In the genomic region with DNA sequence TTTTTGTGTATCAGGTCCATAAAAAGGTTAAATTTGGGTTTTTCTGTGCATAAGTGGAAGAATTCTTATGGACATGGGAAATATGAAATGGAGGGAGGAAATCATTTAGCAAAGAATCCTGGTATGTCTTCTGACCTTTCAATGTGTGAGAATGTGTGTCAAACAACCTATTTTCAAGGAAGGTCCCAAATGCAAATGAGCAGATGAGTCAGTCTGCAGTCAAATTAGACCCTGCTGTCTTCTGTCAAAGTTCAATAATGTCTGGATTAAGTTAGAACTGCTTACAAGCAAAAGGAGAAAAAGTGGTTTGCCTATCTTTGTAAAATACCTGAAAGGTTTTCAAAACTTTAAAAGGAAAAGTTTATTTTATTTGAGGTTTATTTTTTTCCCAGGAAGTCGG, we compare ENCODE assay signal across 27 cellular contexts.
"Had no signal": no experiment of that assay in that cellular context is flagged by ENCODE, and none has a peak within 500 bp of the region (broad histone marks: within the 10 kb centered on the region; RNA-seq: fewer than 3 reads in every experiment).

No MANE protein-coding gene starts in this region.

- H3K9me3 Mint-ChIP-seq: activated naive CD4-positive, alpha-beta T cell treated with anti-CD3 and anti-CD28 coated beads for 36 hours; brain; naive B cell; neural crest cell; stimulated activated naive B cell treated with anti-CD40 and anti-IgM and Interleukin-4, amounts not matched to agents 10 μg/mL and 1 μg/mL and 100 μg/mL, for 72 hours had no signal

- H3K27me3 Mint-ChIP-seq: brain; naive B cell; stimulated activated naive B cell treated with anti-CD40 and anti-IgM and Interleukin-4, amounts not matched to agents 10 μg/mL and 1 μg/mL and 100 μg/mL, for 72 hours had no signal

- H3K4me1 Mint-ChIP-seq: naive B cell; stimulated activated naive B cell treated with anti-CD40 and anti-IgM and Interleukin-4, amounts not matched to agents 10 μg/mL and 1 μg/mL and 100 μg/mL, for 72 hours had no signal

- H3K36me3 ChIP-seq: lower lobe of right lung, uterus, WERI-Rb-1 had no signal

- H3K36me3 Mint-ChIP-seq: naive B cell; stimulated activated naive B cell treated with anti-CD40 and anti-IgM and Interleukin-4, amounts not matched to agents 10 μg/mL and 1 μg/mL and 100 μg/mL, for 72 hours had no signal

- DNase-seq: activated CD4-positive, CD25-positive, alpha-beta regulatory T cell treated with anti-CD3 and anti-CD28 coated beads, Interleukin-2, amount 50 U/mL, for 72 hours; activated CD8-positive, alpha-beta memory T cell treated with anti-CD3 and anti-CD28 coated beads for 24 hours; activated CD8-positive, alpha-beta memory T cell treated with anti-CD3 and anti-CD28 coated beads, Interleukin-2, amount 50 U/mL, for 4 hours; activated effector memory CD4-positive, alpha-beta T cell treated with Interleukin-2 at 50 U/mL for 16 hours; activated naive CD4-positive, alpha-beta T cell treated with anti-CD3 and anti-CD28 coated beads for 36 hours; activated T-cell treated with anti-CD3 and anti-CD28 coated beads, Interleukin-2, amount 50 U/mL, for 48 hours; anterior cingulate cortex; dorsolateral prefrontal cortex; foreskin fibroblast; kidney; lower lobe of right lung; naive B cell; occipital lobe; small intestine; stimulated activated CD4-positive, alpha-beta T cell treated with anti-CD3 and anti-CD28 coated beads, Interleukin-15, amount 100 ng/mL, for 24 hours; stimulated activated CD4-positive, alpha-beta T cell treated with anti-CD3 and anti-CD28 coated beads, Interleukin-2, amount 100 ng/mL, for 48 hours; stimulated activated CD8-positive, alpha-beta memory T cell treated with anti-CD3 and anti-CD28 coated beads, Interleukin-4, amount 100 ng/mL, for 48 hours; stimulated activated naive B cell treated with anti-CD40 and anti-IgM and Interleukin-4, amounts not matched to agents 10 μg/mL and 1 μg/mL and 100 μg/mL, for 72 hours; T-helper 1 cell; testis; trophoblast cell; uterus; WERI-Rb-1 had no signal

- H3K27ac Mint-ChIP-seq: activated naive CD4-positive, alpha-beta T cell treated with anti-CD3 and anti-CD28 coated beads for 36 hours; brain; naive B cell; stimulated activated naive B cell treated with anti-CD40 and anti-IgM and Interleukin-4, amounts not matched to agents 10 μg/mL and 1 μg/mL and 100 μg/mL, for 72 hours had no signal

- ATAC-seq: left lobe of liver; lower lobe of right lung; sciatic nerve; stimulated activated naive B cell treated with anti-CD40 and anti-IgM and Interleukin-4, amounts not matched to agents 10 μg/mL and 1 μg/mL and 100 μg/mL, for 72 hours had no signal

- H3K4me3 ChIP-seq: lower lobe of right lung, testis, uterus had no signal

- H3K4me3 Mint-ChIP-seq: activated naive CD4-positive, alpha-beta T cell treated with anti-CD3 and anti-CD28 coated beads for 36 hours; brain; naive B cell; neural crest cell; stimulated activated naive B cell treated with anti-CD40 and anti-IgM and Interleukin-4, amounts not matched to agents 10 μg/mL and 1 μg/mL and 100 μg/mL, for 72 hours had no signal

- H3K9me3 ChIP-seq: lower lobe of right lung, testis, uterus had no signal

- H3K27ac ChIP-seq: lower lobe of right lung, testis, uterus, WERI-Rb-1 had no signal

- H3K27me3 ChIP-seq: dorsolateral prefrontal cortex, testis, uterus had no signal
